In the genomic region with DNA sequence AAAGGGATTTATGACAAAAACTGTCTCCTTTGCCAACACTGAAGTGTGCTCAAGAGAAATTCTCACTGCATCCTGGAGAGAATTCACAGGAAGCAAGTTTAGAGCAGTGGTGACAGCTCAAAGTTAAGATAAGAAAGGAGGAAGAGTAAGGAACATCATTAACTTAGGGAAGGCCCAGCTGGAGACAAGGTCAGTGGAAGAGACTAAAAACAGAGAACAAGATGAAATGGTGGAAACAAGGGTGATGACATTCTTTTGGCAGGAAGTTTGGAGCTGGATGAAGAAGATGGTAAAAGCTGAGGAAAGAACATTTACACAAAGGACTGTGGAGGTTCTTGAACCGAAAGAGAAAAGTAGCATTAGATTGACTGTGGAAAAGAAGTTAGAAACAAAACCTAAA, we compare ENCODE assay signal across 21 cellular contexts.
"Had no signal": no experiment of that assay in that cellular context is flagged by ENCODE, and none has a peak within 500 bp of the region (broad histone marks: within the 10 kb centered on the region; RNA-seq: fewer than 3 reads in every experiment).

No MANE protein-coding gene starts in this region.

- H3K27ac ChIP-seq: adrenal gland, breast epithelium, heart right ventricle, SK-N-MC, thoracic aorta, upper lobe of left lung had no signal

- H3K9me3 ChIP-seq: adrenal gland, breast epithelium, heart right ventricle, thoracic aorta, upper lobe of left lung had no signal

- H3K27me3 ChIP-seq: adrenal gland, breast epithelium, heart right ventricle, upper lobe of left lung had no signal

- H3K27me3 Mint-ChIP-seq: activated CD4-positive, alpha-beta memory T cell treated with anti-CD3 and anti-CD28 coated beads, Interleukin-2, amount 10 ng/mL, durations not matched to agents 7 days and 5 days; progenitor cell of endocrine pancreas had no signal

- H3K27ac Mint-ChIP-seq: activated CD4-positive, alpha-beta memory T cell treated with anti-CD3 and anti-CD28 coated beads, Interleukin-2, amount 10 ng/mL, durations not matched to agents 7 days and 5 days; mesothelial cell of epicardium; natural killer cell treated with Interleukin-12 subunit alpha and Interleukin-12 subunit beta and Interleukin-15 and Interleukin-18, amount 100 ng/mL, for 72 hours; progenitor cell of endocrine pancreas had no signal

- H3K36me3 ChIP-seq: adrenal gland, breast epithelium, heart right ventricle, thoracic aorta, upper lobe of left lung had no signal

- DNase-seq: activated CD4-positive, alpha-beta memory T cell treated with anti-CD3 and anti-CD28 coated beads, Interleukin-2, amount 10 ng/mL, durations not matched to agents 7 days and 5 days; activated CD4-positive, alpha-beta T cell treated with anti-CD3 and anti-CD28 coated beads for 48 hours; activated effector memory CD4-positive, alpha-beta T cell treated with anti-CD3 and anti-CD28 coated beads, Interleukin-2, amount 50 U/mL, for 16 hours; activated naive CD4-positive, alpha-beta T cell treated with anti-CD3 and anti-CD28 coated beads, Interleukin-2, amount 50 U/mL, for 16 hours; adrenal gland; cerebellar nuclear complex; effector CD4-positive, alpha-beta T cell; erythroblast; heart right ventricle; left colon; retina; stimulated activated CD4-positive, alpha-beta T cell treated with anti-CD3 and anti-CD28 coated beads, Interleukin-4, amount 100 ng/mL, for 24 hours; stimulated activated naive CD4-positive, alpha-beta T cell treated with Interleukin-2 at 50 U/mL for 16 hours; SW 1271; upper lobe of left lung had no signal

- H3K4me3 Mint-ChIP-seq: activated CD4-positive, alpha-beta memory T cell treated with anti-CD3 and anti-CD28 coated beads, Interleukin-2, amount 10 ng/mL, durations not matched to agents 7 days and 5 days; mesothelial cell of epicardium; natural killer cell treated with Interleukin-12 subunit alpha and Interleukin-12 subunit beta and Interleukin-15 and Interleukin-18, amount 100 ng/mL, for 72 hours had no signal

- H3K4me1 ChIP-seq: adrenal gland, breast epithelium, upper lobe of left lung had no signal

- H3K4me3 ChIP-seq: adrenal gland, breast epithelium, heart right ventricle, SK-N-MC, thoracic aorta, upper lobe of left lung had no signal

- ATAC-seq: left colon; natural killer cell treated with Interleukin-12 subunit alpha and Interleukin-12 subunit beta and Interleukin-15 and Interleukin-18, amount 100 ng/mL, for 72 hours had no signal
